Comparison of ENCODE assay signal across 1 cellular context in genomic region chr3:9938966-9939365, GRCh38.
TF ChIP-seq lines count a peak whose summit lies in the region.

No MANE protein-coding gene starts in this region.

TF ChIP-seq in HEK293, 187 proteins besides CTCF, POLR2A, EP300 and RAD21 (continued from another document):
- TF ChIP-seq, protein P1, sequence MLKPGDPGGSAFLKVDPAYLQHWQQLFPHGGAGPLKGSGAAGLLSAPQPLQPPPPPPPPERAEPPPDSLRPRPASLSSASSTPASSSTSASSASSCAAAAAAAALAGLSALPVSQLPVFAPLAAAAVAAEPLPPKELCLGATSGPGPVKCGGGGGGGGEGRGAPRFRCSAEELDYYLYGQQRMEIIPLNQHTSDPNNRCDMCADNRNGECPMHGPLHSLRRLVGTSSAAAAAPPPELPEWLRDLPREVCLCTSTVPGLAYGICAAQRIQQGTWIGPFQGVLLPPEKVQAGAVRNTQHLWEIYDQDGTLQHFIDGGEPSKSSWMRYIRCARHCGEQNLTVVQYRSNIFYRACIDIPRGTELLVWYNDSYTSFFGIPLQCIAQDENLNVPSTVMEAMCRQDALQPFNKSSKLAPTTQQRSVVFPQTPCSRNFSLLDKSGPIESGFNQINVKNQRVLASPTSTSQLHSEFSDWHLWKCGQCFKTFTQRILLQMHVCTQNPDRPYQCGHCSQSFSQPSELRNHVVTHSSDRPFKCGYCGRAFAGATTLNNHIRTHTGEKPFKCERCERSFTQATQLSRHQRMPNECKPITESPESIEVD (tag by site-specific recombination; IDR thresholded peaks at IDR 0.05), result no peak
- TF ChIP-seq ZNF629 (tag by site-specific recombination; IDR thresholded peaks at IDR 0.05), result peak; percentile 77
- TF ChIP-seq ZNF501 (tag by site-specific recombination; IDR thresholded peaks at IDR 0.05), result peak; percentile 76
- TF ChIP-seq GLI4 (tag by site-specific recombination; IDR thresholded peaks at IDR 0.05), result no peak
- TF ChIP-seq REPIN1 (tag by site-specific recombination; IDR thresholded peaks at IDR 0.05; ENCODE audit: low read depth), result no peak
- TF ChIP-seq ZNF132 (tag by site-specific recombination; IDR thresholded peaks at IDR 0.05; ENCODE audit: borderline replicate concordance), result no peak
- no peak for TF ChIP-seq HOXD13 (CRISPR knock-in tag; IDR thresholded peaks at IDR 0.05; ENCODE audit: borderline replicate concordance)
- TF ChIP-seq ZNF280C (tag by site-specific recombination; IDR thresholded peaks at IDR 0.05), result no peak
- TF ChIP-seq ZNF24 (tag by site-specific recombination; IDR thresholded peaks at IDR 0.05), result 0 out of 2 replicates have a peak, but pooled peaks have one; percentile 30
- no peak for TF ChIP-seq ZFHX2 (tag by site-specific recombination; conservative IDR thresholded peaks at IDR 0.05)
- no peak for TF ChIP-seq ZNF571 (tag by site-specific recombination; IDR thresholded peaks at IDR 0.05)
- TF ChIP-seq ZNF366 (tag by site-specific recombination; conservative IDR thresholded peaks at IDR 0.05), result peak; percentile 43
